In the genomic region with DNA sequence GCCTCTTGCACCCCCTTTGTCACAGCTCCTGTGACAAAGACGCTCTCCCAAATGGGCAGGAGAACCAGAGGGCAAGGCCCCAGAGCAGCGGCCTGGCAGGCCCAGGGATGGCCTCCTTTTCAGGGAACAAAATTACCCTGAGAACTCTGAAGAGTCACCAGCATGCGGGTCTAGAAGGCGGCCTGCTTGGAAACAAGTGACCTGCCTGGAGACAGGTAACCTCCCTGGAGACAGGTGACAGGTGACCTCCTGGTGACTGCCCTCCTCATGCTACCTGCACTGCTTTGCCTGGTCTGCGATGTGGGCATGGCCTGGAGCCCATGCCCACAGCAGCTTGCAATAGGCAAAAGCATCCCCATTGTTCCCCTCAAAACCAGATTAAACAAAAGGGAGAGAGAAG, we compare ENCODE assay signal across 23 cellular contexts.
"Had no signal": no experiment of that assay in that cellular context is flagged by ENCODE, and none has a peak within 500 bp of the region (broad histone marks: within the 10 kb centered on the region; RNA-seq: fewer than 3 reads in every experiment).

No MANE protein-coding gene starts in this region.

- H3K27me3 ChIP-seq: foreskin keratinocyte had no signal

- H3K36me3 ChIP-seq: esophagus muscularis mucosa, gastroesophageal sphincter, heart right ventricle, left lung, lower lobe of right lung had no signal

- H3K9me3 ChIP-seq: esophagus muscularis mucosa, gastroesophageal sphincter, heart right ventricle, left lung, lower lobe of right lung, mucosa of descending colon had no signal

- DNase-seq: dermis blood vessel endothelial cell; dorsolateral prefrontal cortex; effector CD4-positive, alpha-beta T cell; effector memory CD4-positive, alpha-beta T cell; foreskin keratinocyte; glutamatergic neuron; head of caudate nucleus; heart right ventricle; hippocampal formation; left cardiac atrium; left lung; left ventricle myocardium superior; lower lobe of right lung; mesenchymal stem cell; mucosa of descending colon had no signal

- H3K27ac ChIP-seq: coronary artery, dorsolateral prefrontal cortex, esophagus muscularis mucosa, foreskin keratinocyte, gastroesophageal sphincter, heart right ventricle, left lung, lower lobe of right lung had no signal

- H3K4me1 ChIP-seq: esophagus muscularis mucosa, foreskin keratinocyte, gastroesophageal sphincter, heart right ventricle, left lung, lower lobe of right lung had no signal

- FAIRE-seq: colon, endothelial cell of umbilical vein, frontal cortex, islet of Langerhans, keratinocyte had no signal

- H3K4me3 ChIP-seq: coronary artery, dorsolateral prefrontal cortex, esophagus muscularis mucosa, gastroesophageal sphincter, heart right ventricle, left lung, lower lobe of right lung, mucosa of descending colon had no signal
